Comparison of ENCODE assay signal across 1 cellular context in genomic region chr7:44200699-44201461, GRCh38.
A peak's percentile ranks its signal among the peaks of the same experiment; 100 is the strongest.
TF ChIP-seq lines count a peak whose summit lies in the region.

TSS of gene YKT6 (plus strand) at chr7:44200978. CDS start at chr7:44201136, 158 bp downstream.

TF ChIP-seq in HepG2, 621 proteins besides CTCF, POLR2A, EP300 and RAD21 (continued from another document and continues in another):
- no peak for TF ChIP-seq ZHX1 (CRISPR knock-in tag; IDR thresholded peaks at IDR 0.05; ENCODE audit: low read depth)
- no peak for TF ChIP-seq TCF12 (IDR thresholded peaks at IDR 0.05)
- 0 out of 2 replicates have a peak, but pooled peaks have one; percentile 31 for TF ChIP-seq TCF12 (CRISPR knock-in tag; IDR thresholded peaks at IDR 0.05)
- TF ChIP-seq SNAPC2 (CRISPR knock-in tag; IDR thresholded peaks at IDR 0.05), result 0 out of 2 replicates have a peak, but pooled peaks have one; percentile 24
- TF ChIP-seq HIVEP1 (CRISPR knock-in tag; IDR thresholded peaks at IDR 0.05), result no peak
- TF ChIP-seq KLF13 (CRISPR knock-in tag; IDR thresholded peaks at IDR 0.05), result no peak
- TF ChIP-seq NFYB (CRISPR knock-in tag; IDR thresholded peaks at IDR 0.05), result no peak
- no peak for TF ChIP-seq CENPT (CRISPR knock-in tag; IDR thresholded peaks at IDR 0.05; ENCODE audit: low read depth)
- no peak for TF ChIP-seq MAFF (IDR thresholded peaks at IDR 0.05; ENCODE audit: low read depth, low read length)
- peak; percentile 66 for TF ChIP-seq NR0B2 (CRISPR knock-in tag; IDR thresholded peaks at IDR 0.05)
- no peak for TF ChIP-seq ZC3H13 (CRISPR knock-in tag; IDR thresholded peaks at IDR 0.05)
- peak; percentile 33; the same call in 1 of the 2 replicates for TF ChIP-seq ZNF205 (CRISPR knock-in tag; IDR thresholded peaks at IDR 0.05)
- TF ChIP-seq SMARCE1 (IDR thresholded peaks at IDR 0.05; ENCODE audit: borderline replicate concordance), result no peak
- TF ChIP-seq SKI (IDR thresholded peaks at IDR 0.05; ENCODE audit: partially characterized antibody), result peak; percentile 50
- no peak for TF ChIP-seq ZNF292 (CRISPR knock-in tag; IDR thresholded peaks at IDR 0.05; ENCODE audit: borderline replicate concordance, low read depth)
- no peak for TF ChIP-seq ZNF709 (CRISPR knock-in tag; IDR thresholded peaks at IDR 0.05)
- TF ChIP-seq BRF2 (CRISPR knock-in tag; IDR thresholded peaks at IDR 0.05), result 0 out of 2 replicates have a peak, but pooled peaks have one; percentile 18
- no peak for TF ChIP-seq ZBTB4 (CRISPR knock-in tag; IDR thresholded peaks at IDR 0.05; ENCODE audit: borderline replicate concordance)
- TF ChIP-seq ZKSCAN8 (CRISPR knock-in tag; IDR thresholded peaks at IDR 0.05; ENCODE audit: borderline replicate concordance), result no peak
- 0 out of 2 replicates have a peak, but pooled peaks have one; percentile 59 for TF ChIP-seq FIP1L1 (IDR thresholded peaks at IDR 0.05; ENCODE audit: borderline replicate concordance, insufficient read depth, low read depth, low read length)
- TF ChIP-seq ZNF713 (CRISPR knock-in tag; IDR thresholded peaks at IDR 0.05), result no peak
- TF ChIP-seq THAP7 (CRISPR knock-in tag; IDR thresholded peaks at IDR 0.05), result 0 out of 2 replicates have a peak, but pooled peaks have one; percentile 67
- no peak for TF ChIP-seq TERF1 (CRISPR knock-in tag; IDR thresholded peaks at IDR 0.05)
- TF ChIP-seq KDM1A (CRISPR knock-in tag; IDR thresholded peaks at IDR 0.05), result no peak
- no peak for TF ChIP-seq DNMT3B (CRISPR knock-in tag; conservative IDR thresholded peaks at IDR 0.05)
- peak; percentile 88 for TF ChIP-seq ELF3 (CRISPR knock-in tag; IDR thresholded peaks at IDR 0.05)
- peak; percentile 90 for TF ChIP-seq YEATS2 (CRISPR knock-in tag; IDR thresholded peaks at IDR 0.05; ENCODE audit: borderline replicate concordance)
- peak; percentile 99 for TF ChIP-seq NR2C2 (CRISPR knock-in tag; IDR thresholded peaks at IDR 0.05; ENCODE audit: borderline replicate concordance)
- no peak for TF ChIP-seq ZNF337 (CRISPR knock-in tag; IDR thresholded peaks at IDR 0.05; ENCODE audit: borderline replicate concordance, low read depth)
- no peak for TF ChIP-seq NCOA1 (CRISPR knock-in tag; IDR thresholded peaks at IDR 0.05)
- TF ChIP-seq KLF6 (CRISPR knock-in tag; IDR thresholded peaks at IDR 0.05), result peak; percentile 65; the same call in 1 of the 2 replicates
- TF ChIP-seq ZNF749 (CRISPR knock-in tag; IDR thresholded peaks at IDR 0.05; ENCODE audit: borderline replicate concordance), result peak; percentile 65; the same call in 1 of the 2 replicates
- no peak for TF ChIP-seq ZNF333 (CRISPR knock-in tag; IDR thresholded peaks at IDR 0.05; ENCODE audit: borderline replicate concordance)
- peak; percentile 96 for TF ChIP-seq GABPA (IDR thresholded peaks at IDR 0.05; ENCODE audit: low read depth, low read length)
- peak; percentile 95 for TF ChIP-seq GABPA (CRISPR knock-in tag; IDR thresholded peaks at IDR 0.05; ENCODE audit: low read depth)
- TF ChIP-seq ZNF768 (CRISPR knock-in tag; IDR thresholded peaks at IDR 0.05), result no peak
- TF ChIP-seq SNAI1 (CRISPR knock-in tag; IDR thresholded peaks at IDR 0.05; ENCODE audit: borderline replicate concordance), result no peak
- TF ChIP-seq ZSCAN21 (CRISPR knock-in tag; IDR thresholded peaks at IDR 0.05; ENCODE audit: borderline replicate concordance), result peak; percentile 71
- TF ChIP-seq HMG20A (CRISPR knock-in tag; IDR thresholded peaks at IDR 0.05; ENCODE audit: borderline replicate concordance), result no peak
- no peak for TF ChIP-seq ZNF232 (CRISPR knock-in tag; IDR thresholded peaks at IDR 0.05; ENCODE audit: borderline replicate concordance)
- no peak for TF ChIP-seq TRIM22 (IDR thresholded peaks at IDR 0.05)
- TF ChIP-seq STAG1 (CRISPR knock-in tag; IDR thresholded peaks at IDR 0.05), result peak; percentile 20; the same call in 1 of the 2 replicates
- TF ChIP-seq BATF2 (CRISPR knock-in tag; IDR thresholded peaks at IDR 0.05), result no peak
- TF ChIP-seq PPARG (CRISPR knock-in tag; conservative IDR thresholded peaks at IDR 0.05), result 0 out of 2 replicates have a peak, but pooled peaks have one; percentile 24
- TF ChIP-seq ZMYM2 (CRISPR knock-in tag; IDR thresholded peaks at IDR 0.05), result no peak
- no peak for TF ChIP-seq ZNF780A (CRISPR knock-in tag; IDR thresholded peaks at IDR 0.05)
- peak; percentile 82 for TF ChIP-seq ELF4 (CRISPR knock-in tag; IDR thresholded peaks at IDR 0.05; ENCODE audit: borderline replicate concordance)
- peak; percentile 68 for TF ChIP-seq AKAP8 (CRISPR knock-in tag; IDR thresholded peaks at IDR 0.05)
- TF ChIP-seq POLR2AphosphoS5 (IDR thresholded peaks at IDR 0.05; ENCODE audit: low read depth, low read length), result peak; percentile 74
- TF ChIP-seq PAWR (CRISPR knock-in tag; IDR thresholded peaks at IDR 0.05; ENCODE audit: borderline replicate concordance), result no peak
- TF ChIP-seq ZGPAT (CRISPR knock-in tag; IDR thresholded peaks at IDR 0.05), result peak; percentile 79
- no peak for TF ChIP-seq ZUFSP (CRISPR knock-in tag; IDR thresholded peaks at IDR 0.05; ENCODE audit: borderline replicate concordance)
- no peak for TF ChIP-seq NCOA2 (CRISPR knock-in tag; IDR thresholded peaks at IDR 0.05)
- TF ChIP-seq ETV5 (CRISPR knock-in tag; IDR thresholded peaks at IDR 0.05; ENCODE audit: borderline replicate concordance), result peak; percentile 83
- no peak for TF ChIP-seq ZNF326 (CRISPR knock-in tag; IDR thresholded peaks at IDR 0.05; ENCODE audit: borderline replicate concordance)
- TF ChIP-seq ZNF34 (CRISPR knock-in tag; IDR thresholded peaks at IDR 0.05; ENCODE audit: borderline replicate concordance), result 0 out of 2 replicates have a peak, but pooled peaks have one; percentile 56
- 0 out of 2 replicates have a peak, but pooled peaks have one; percentile 55 for TF ChIP-seq ZFP36L1 (CRISPR knock-in tag; IDR thresholded peaks at IDR 0.05)
